ENCODE assay signal across 18 cellular contexts in the genomic region with DNA sequence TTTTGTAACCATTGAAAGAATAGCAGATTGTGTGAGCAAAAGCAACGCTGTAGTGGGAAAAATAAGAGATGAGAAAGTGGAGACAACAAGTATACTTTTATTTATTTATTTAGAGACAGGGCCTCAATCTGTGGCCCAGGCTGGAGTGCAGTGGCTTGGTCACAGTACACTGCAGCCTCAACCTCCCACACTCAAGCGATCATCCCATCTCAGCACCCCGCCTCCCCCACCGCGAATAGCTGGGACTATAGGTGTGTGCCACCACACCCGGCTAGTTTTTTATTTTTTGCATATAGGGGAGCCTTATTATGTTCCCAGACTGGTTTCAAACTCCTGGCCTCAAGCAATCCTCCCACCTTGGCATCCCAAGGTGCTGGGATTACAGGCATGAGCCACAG. TPM values are rescaled to one million over a fixed set of nuclear protein-coding genes. Genes with fewer than 3 reads are reported as not detected.
DNase-seq lines count a peak whose midpoint lies in the region; ATAC-seq and TF ChIP-seq lines count a peak whose summit lies in the region.
"Had no signal": no experiment of that assay in that cellular context is flagged by ENCODE, and none has a peak within 500 bp of the region (broad histone marks: within the 10 kb centered on the region; RNA-seq: fewer than 3 reads in every experiment).

No MANE protein-coding gene starts in this region.

- H3K27ac Mint-ChIP-seq in stimulated activated naive CD8-positive, alpha-beta T cell treated with anti-CD3 and anti-CD28 coated beads, Interleukin-15, Interleukin-2, amounts not matched to agents 100 ng/mL and 50 ng/mL, for 24 hours = peak overlapping the region; percentile 7
- no peak overlapping the region for H3K27ac Mint-ChIP-seq in activated T-helper 2 cell treated with anti-CD3 and anti-CD28 coated beads, Interferon-gamma antibody, Interleukin-2, Interleukin-4, amounts not matched to agents 10 μg/mL and 5 μg/mL and 100 μg/mL, durations not matched to agents 14 hours and 24 hours and 36 hours
- peak overlapping the region in 3 of 6 donors; percentile 49 to 89 (median 77) for H3K27ac Mint-ChIP-seq in naive B cell
- H3K27ac Mint-ChIP-seq in type B pancreatic cell = peak overlapping the region; percentile 86

- H3K4me1 Mint-ChIP-seq in stimulated activated naive CD8-positive, alpha-beta T cell treated with anti-CD3 and anti-CD28 coated beads, Interleukin-15, Interleukin-2, amounts not matched to agents 100 ng/mL and 50 ng/mL, for 24 hours (ENCODE audit: low read depth) = peaks cover 6% of the 10 kb centered on the region
- peaks cover 14% of the 10 kb centered on the region for H3K4me1 Mint-ChIP-seq in activated T-helper 2 cell treated with anti-CD3 and anti-CD28 coated beads, Interferon-gamma antibody, Interleukin-2, Interleukin-4, amounts not matched to agents 10 μg/mL and 5 μg/mL and 100 μg/mL, durations not matched to agents 14 hours and 24 hours and 36 hours (ENCODE audit: low read depth)
- H3K4me1 Mint-ChIP-seq in naive B cell (peaks cover 15 to 21% (median 18%) of the 10 kb centered on the region in 3 donors), type B pancreatic cell (ENCODE audit: unreplicated experiment) (peaks cover 35% of the 10 kb centered on the region)

- H3K4me3 Mint-ChIP-seq in stimulated activated naive CD8-positive, alpha-beta T cell treated with anti-CD3 and anti-CD28 coated beads, Interleukin-15, Interleukin-2, amounts not matched to agents 100 ng/mL and 50 ng/mL, for 24 hours = peak overlapping the region; percentile 5
- H3K4me3 Mint-ChIP-seq in activated T-helper 2 cell treated with anti-CD3 and anti-CD28 coated beads, Interferon-gamma antibody, Interleukin-2, Interleukin-4, amounts not matched to agents 10 μg/mL and 5 μg/mL and 100 μg/mL, durations not matched to agents 14 hours and 24 hours and 36 hours (ENCODE audit: low read depth) = peak overlapping the region; percentile 24
- H3K4me3 Mint-ChIP-seq in naive B cell (peak overlapping the region in 7 of 8 donors; percentile 5 to 99 (median 91)), type B pancreatic cell (peak overlapping the region; percentile 94)

- no peaks in the 10 kb centered on the region for H3K36me3 Mint-ChIP-seq in stimulated activated naive CD8-positive, alpha-beta T cell treated with anti-CD3 and anti-CD28 coated beads, Interleukin-15, Interleukin-2, amounts not matched to agents 100 ng/mL and 50 ng/mL, for 24 hours (ENCODE audit: low read depth)
- no peaks in the 10 kb centered on the region for H3K36me3 Mint-ChIP-seq in activated T-helper 2 cell treated with anti-CD3 and anti-CD28 coated beads, Interferon-gamma antibody, Interleukin-2, Interleukin-4, amounts not matched to agents 10 μg/mL and 5 μg/mL and 100 μg/mL, durations not matched to agents 14 hours and 24 hours and 36 hours (ENCODE audit: low read depth)
- H3K36me3 Mint-ChIP-seq in naive B cell (no peaks in the 10 kb centered on the region), type B pancreatic cell (no peaks in the 10 kb centered on the region)

- DNase-seq in stimulated activated naive CD8-positive, alpha-beta T cell treated with anti-CD3 and anti-CD28 coated beads, Interleukin-15, Interleukin-2, amounts not matched to agents 100 U/mL and 50 U/mL, for 24 hours = no peak
- DNase-seq in activated T-helper 2 cell treated with anti-CD3 and anti-CD28 coated beads, Interferon-gamma antibody, Interleukin-2, Interleukin-4, amounts not matched to agents 10 μg/mL and 5 μg/mL and 100 μg/mL, durations not matched to agents 14 hours and 24 hours and 36 hours (ENCODE audit: low spot score) = no peak
- DNase-seq in naive B cell (no peak), type B pancreatic cell (ENCODE audit: extremely low spot score, unreplicated experiment) (no peak)
- no peak for DNase-seq in effector CD4-positive, alpha-beta T cell
- DNase-seq: activated CD4-positive, CD25-positive, alpha-beta regulatory T cell treated with anti-CD3 and anti-CD28 coated beads, Interleukin-2, amount 50 U/mL, for 72 hours; activated T-cell treated with anti-CD3 and anti-CD28 coated beads, Interleukin-2, amount 50 U/mL, for 48 hours; amygdala; GDM1; KBM-7; NCI-H1092; NCI-H526 treated with DMSO at 0.1 percent for 48 hours; SIG-M5; T-helper 9 cell; testis had no signal

- ATAC-seq in stimulated activated naive CD8-positive, alpha-beta T cell treated with anti-CD3 and anti-CD28 coated beads, Interleukin-15, Interleukin-2, amounts not matched to agents 100 U/mL and 50 U/mL, for 24 hours = no peak
- ATAC-seq in naive B cell (ENCODE audit: low read depth in 2 of 2) (no peak), GM19395 (IDR thresholded peaks at IDR 0.05; ENCODE audit: unreplicated experiment) (no peak), GM18867 (IDR thresholded peaks at IDR 0.05; ENCODE audit: unreplicated experiment) (no peak)

- no peaks in the 10 kb centered on the region for H3K9me3 Mint-ChIP-seq in stimulated activated naive CD8-positive, alpha-beta T cell treated with anti-CD3 and anti-CD28 coated beads, Interleukin-15, Interleukin-2, amounts not matched to agents 100 ng/mL and 50 ng/mL, for 24 hours
- no peaks in the 10 kb centered on the region for H3K9me3 Mint-ChIP-seq in activated T-helper 2 cell treated with anti-CD3 and anti-CD28 coated beads, Interferon-gamma antibody, Interleukin-2, Interleukin-4, amounts not matched to agents 10 μg/mL and 5 μg/mL and 100 μg/mL, durations not matched to agents 14 hours and 24 hours and 36 hours
- no peaks in the 10 kb centered on the region for H3K9me3 Mint-ChIP-seq in naive B cell
- H3K9me3 Mint-ChIP-seq in type B pancreatic cell = no peaks in the 10 kb centered on the region

- TF ChIP-seq CTCF in type B pancreatic cell (conservative IDR thresholded peaks at IDR 0.05) = no peak

- intact Hi-C loops in activated T-helper 2 cell treated with anti-CD3 and anti-CD28 coated beads, Interferon-gamma antibody, Interleukin-2, Interleukin-4, amounts not matched to agents 10 μg/mL and 5 μg/mL and 100 μg/mL, durations not matched to agents 14 hours and 24 hours and 36 hours (cut with micrococcal nuclease) = no loop called here

- peaks cover 12% of the 10 kb centered on the region for H3K27me3 Mint-ChIP-seq in stimulated activated naive CD8-positive, alpha-beta T cell treated with anti-CD3 and anti-CD28 coated beads, Interleukin-15, Interleukin-2, amounts not matched to agents 100 ng/mL and 50 ng/mL, for 24 hours
- H3K27me3 Mint-ChIP-seq in activated T-helper 2 cell treated with anti-CD3 and anti-CD28 coated beads, Interferon-gamma antibody, Interleukin-2, Interleukin-4, amounts not matched to agents 10 μg/mL and 5 μg/mL and 100 μg/mL, durations not matched to agents 14 hours and 24 hours and 36 hours (ENCODE audit: low read depth) = peaks cover 57% of the 10 kb centered on the region
- H3K27me3 Mint-ChIP-seq in naive B cell (peaks cover 11 to 13% (median 11%) of the 10 kb centered on the region in 3 donors), type B pancreatic cell (no peaks in the 10 kb centered on the region)

RNA-seq across cellular contexts. Expression of a gene that starts 1.6 kb away (rescaled TPM):
- total RNA-seq in activated T-helper 2 cell treated with anti-CD3 and anti-CD28 coated beads, Interferon-gamma antibody, Interleukin-2, Interleukin-4, amounts not matched to agents 10 μg/mL and 5 μg/mL and 100 μg/mL, durations not matched to agents 14 hours and 24 hours and 36 hours = 2.4 and 2.5 TPM in 2 replicates
- 1 to 10 TPM; 5.1 to 8.9 (median 6.7) TPM for polyA plus RNA-seq in naive B cell (ENCODE audit: low read depth in 6 of 6)
- total RNA-seq in type B pancreatic cell (ENCODE audit: low replicate concordance) = 32.6 and 33.8 TPM in 2 replicates

Comparison
In these comparisons a context has a peak if more than half of its experiments do, and no peak if none do; other contexts are left out.
1. H3K4me3 Mint-ChIP-seq: peak in every context shown above with its lines; median percentile 94 in type B pancreatic cell; 91 in naive B cell; 24 in activated T-helper 2 cell treated with anti-CD3 and anti-CD28 coated beads, Interferon-gamma antibody, Interleukin-2, Interleukin-4, amounts not matched to agents 10 μg/mL and 5 μg/mL and 100 μg/mL, durations not matched to agents 14 hours and 24 hours and 36 hours; 5 in stimulated activated naive CD8-positive, alpha-beta T cell treated with anti-CD3 and anti-CD28 coated beads, Interleukin-15, Interleukin-2, amounts not matched to agents 100 ng/mL and 50 ng/mL, for 24 hours.